In genomic region chr7:5423844-5424688, GRCh38 we compare ENCODE assay signal across 8 cellular contexts. TPM values are rescaled to one million over a fixed set of nuclear protein-coding genes. Genes with fewer than 3 reads are reported as not detected.
DNase-seq lines count a peak whose midpoint lies in the region; ATAC-seq and TF ChIP-seq lines count a peak whose summit lies in the region.

No MANE protein-coding gene starts in this region.

- peaks cover 4% of the 10 kb centered on the region for H3K4me1 ChIP-seq in ACC112 (ENCODE audit: control insufficient read depth, insufficient read depth, low read length, unreplicated experiment)

- H3K36me3 Mint-ChIP-seq in chondrocyte (ENCODE audit: low read depth), result peaks cover 4% of the 10 kb centered on the region

- peak overlapping the region; percentile 90 for H3K27ac ChIP-seq in ACC112 (ENCODE audit: low read depth, low read length)

- no peaks in the 10 kb centered on the region for H3K9me3 Mint-ChIP-seq in chondrocyte (ENCODE audit: low read depth)

- H3K27me3 ChIP-seq in ACC112 (ENCODE audit: insufficient read depth, low read length), result no peaks in the 10 kb centered on the region

- H3K4me3 Mint-ChIP-seq in chondrocyte (ENCODE audit: unreplicated experiment), result peak overlapping the region; percentile 97

- no peak for ATAC-seq in GM19452 (IDR thresholded peaks at IDR 0.05; ENCODE audit: unreplicated experiment)

- no peak for TF ChIP-seq CTCF in GM13977 (IDR thresholded peaks at IDR 0.05; ENCODE audit: extremely low read depth, insufficient read depth, missing control alignments)
- TF ChIP-seq CTCF in chondrocyte (IDR thresholded peaks at IDR 0.05), result no peak

- H2AFZ ChIP-seq in ACC112 (ENCODE audit: low read length, unreplicated experiment), result peak overlapping the region; percentile 85

- H3K36me3 ChIP-seq in ACC112 (ENCODE audit: insufficient read depth, low read length), result no peaks in the 10 kb centered on the region

- peaks cover 7% of the 10 kb centered on the region for H3K4me1 Mint-ChIP-seq in chondrocyte (ENCODE audit: low read depth)

- H3K4me3 ChIP-seq in ACC112 (ENCODE audit: low read depth, low read length) (peak overlapping the region; percentile 86), skeletal muscle cell (ENCODE audit: low read depth, low read length) (peak overlapping the region; percentile 96)

- peak overlapping the region; percentile 98 for H3K27ac Mint-ChIP-seq in chondrocyte (ENCODE audit: unreplicated experiment)

- no peaks in the 10 kb centered on the region for H3K27me3 Mint-ChIP-seq in chondrocyte (ENCODE audit: low read depth)

- H3K79me2 ChIP-seq in ACC112 (ENCODE audit: control insufficient read depth, insufficient read depth, low read length, unreplicated experiment), result peaks cover 78% of the 10 kb centered on the region

- DNase-seq in GM13977 (ENCODE audit: low spot score) (peak; percentile 86), NCI-H1694 treated with DMSO at 0.1 percent for 48 hours (lab: John Stamatoyannopoulos, UW) (peak; percentile 99), SW 1271 (lab: John Stamatoyannopoulos, UW) (peak; percentile 95 to 99), chondrocyte (ENCODE audit: low spot score) (no peak), iris pigment epithelial cell (ENCODE audit: low read depth) (peak; percentile 98), skeletal muscle cell (ENCODE audit: low read depth) (peak; percentile 97)

- in situ Hi-C loops in GM13977 (cut with MboI; ENCODE audit: low pct_unique_long_range_greater_than_20kb, low sequenced_read_pairs, unreplicated experiment), result no loop called here

RNA-seq across cellular contexts. Expression of gene TNRC18, which starts 0.4 kb away (rescaled TPM):
- 95.4 to 137 TPM (median 101 TPM) in 3 replicates for total RNA-seq in chondrocyte
